ENCODE assay signal across 1 cellular context in the genomic region with DNA sequence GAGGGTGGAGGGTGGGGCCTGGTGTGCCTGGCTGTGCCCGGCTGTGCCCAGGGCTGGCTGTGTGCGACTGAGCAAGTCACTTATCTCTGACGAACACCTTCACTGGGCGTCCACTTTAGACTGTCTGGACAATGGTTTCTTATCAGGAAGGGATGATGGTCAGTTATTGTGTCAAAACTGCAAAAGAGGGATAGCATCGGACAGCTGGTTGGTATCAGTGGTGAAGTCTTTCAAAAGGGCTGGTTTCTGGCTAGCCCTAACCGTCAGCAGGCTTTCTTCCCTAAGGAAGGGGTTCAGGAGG.
TF ChIP-seq lines count a peak whose summit lies in the region.

No MANE protein-coding gene starts in this region.

TF ChIP-seq in K562, 482 proteins besides CTCF, POLR2A, EP300 and RAD21 (continued from another document and continues in another):
- TF ChIP-seq, protein P1, sequence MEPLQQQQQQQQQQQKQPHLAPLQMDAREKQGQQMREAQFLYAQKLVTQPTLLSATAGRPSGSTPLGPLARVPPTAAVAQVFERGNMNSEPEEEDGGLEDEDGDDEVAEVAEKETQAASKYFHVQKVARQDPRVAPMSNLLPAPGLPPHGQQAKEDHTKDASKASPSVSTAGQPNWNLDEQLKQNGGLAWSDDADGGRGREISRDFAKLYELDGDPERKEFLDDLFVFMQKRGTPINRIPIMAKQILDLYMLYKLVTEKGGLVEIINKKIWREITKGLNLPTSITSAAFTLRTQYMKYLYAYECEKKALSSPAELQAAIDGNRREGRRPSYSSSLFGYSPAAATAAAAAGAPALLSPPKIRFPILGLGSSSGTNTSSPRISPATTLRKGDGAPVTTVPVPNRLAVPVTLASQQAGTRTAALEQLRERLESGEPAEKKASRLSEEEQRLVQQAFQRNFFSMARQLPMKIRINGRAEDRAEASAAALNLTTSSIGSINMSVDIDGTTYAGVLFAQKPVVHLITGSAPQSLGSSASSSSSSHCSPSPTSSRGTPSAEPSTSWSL (CRISPR knock-in tag; IDR thresholded peaks at IDR 0.05; ENCODE audit: borderline replicate concordance), result no peak
- TF ChIP-seq ZNF217 (CRISPR knock-in tag; IDR thresholded peaks at IDR 0.05) (no peak), ZNF76 (CRISPR knock-in tag; IDR thresholded peaks at IDR 0.05; ENCODE audit: borderline replicate concordance) (no peak), NCOA1 (IDR thresholded peaks at IDR 0.05; ENCODE audit: low read depth) (peak; percentile 35; the same call in 1 of the 2 replicates), ZNF668 (CRISPR knock-in tag; IDR thresholded peaks at IDR 0.05) (no peak), NFXL1 (CRISPR knock-in tag; IDR thresholded peaks at IDR 0.05) (no peak), HDGF (IDR thresholded peaks at IDR 0.05) (no peak), KLF13 (tag; IDR thresholded peaks at IDR 0.05; ENCODE audit: borderline replicate concordance, low read depth) (no peak), CEBPG (CRISPR knock-in tag; IDR thresholded peaks at IDR 0.05) (no peak), CEBPG (tag; conservative IDR thresholded peaks at IDR 0.05 in 1 of 2, IDR thresholded peaks at IDR 0.05 in 1 of 2) (no peak), CHD1 (IDR thresholded peaks at IDR 0.05; ENCODE audit: low read length) (no peak), DNMT1 (IDR thresholded peaks at IDR 0.05) (no peak), KDM4B (IDR thresholded peaks at IDR 0.05; ENCODE audit: borderline replicate concordance in 2 of 2, low read depth in 1 of 2) (no peak), PPARD (CRISPR knock-in tag; IDR thresholded peaks at IDR 0.05) (no peak), ZNF764 (CRISPR knock-in tag; IDR thresholded peaks at IDR 0.05; ENCODE audit: low read depth) (no peak), ESRRB (CRISPR knock-in tag; IDR thresholded peaks at IDR 0.05; ENCODE audit: borderline replicate concordance) (no peak), POLR3A (IDR thresholded peaks at IDR 0.05; ENCODE audit: borderline replicate concordance, extremely low read depth, insufficient read depth, insufficient read length) (no peak), SMARCB1 (IDR thresholded peaks at IDR 0.05; ENCODE audit: insufficient read length, low read depth) (no peak), ZC3H8 (IDR thresholded peaks at IDR 0.05) (no peak), KLF6 (CRISPR knock-in tag; IDR thresholded peaks at IDR 0.05; ENCODE audit: borderline replicate concordance) (no peak), NUFIP1 (IDR thresholded peaks at IDR 0.05; ENCODE audit: partially characterized antibody) (no peak), FOXA1 (IDR thresholded peaks at IDR 0.05; ENCODE audit: borderline replicate concordance) (no peak), SIX5 (IDR thresholded peaks at IDR 0.05; ENCODE audit: borderline replicate concordance in 1 of 2, insufficient read depth in 1 of 2, low read depth in 1 of 2, low read length in 2 of 2) (no peak), MTA2 (IDR thresholded peaks at IDR 0.05; ENCODE audit: low read depth) (peak; percentile 90), ZNF24 (IDR thresholded peaks at IDR 0.05) (no peak), MAFF (IDR thresholded peaks at IDR 0.05; ENCODE audit: low read length) (no peak; the same call in 1 of the 2 replicates), ZNF212 (CRISPR knock-in tag; IDR thresholded peaks at IDR 0.05) (no peak), NBN (IDR thresholded peaks at IDR 0.05; ENCODE audit: low read depth) (peak; percentile 35; the same call in 1 of the 2 replicates), ZEB2 (IDR thresholded peaks at IDR 0.05) (peak; percentile 74; the same call in 1 of the 2 replicates), ZNF561 (CRISPR knock-in tag; conservative IDR thresholded peaks at IDR 0.05) (no peak), BCL6 (CRISPR knock-in tag; IDR thresholded peaks at IDR 0.05) (0 out of 2 replicates have a peak, but pooled peaks have one; percentile 19), MTA1 (IDR thresholded peaks at IDR 0.05; ENCODE audit: borderline replicate concordance) (peak; percentile 64), PTRF (tag; IDR thresholded peaks at IDR 0.05) (no peak), CAMTA2 (CRISPR knock-in tag; conservative IDR thresholded peaks at IDR 0.05) (no peak), EHMT2 (IDR thresholded peaks at IDR 0.05) (no peak), MTA3 (IDR thresholded peaks at IDR 0.05; ENCODE audit: borderline replicate concordance) (peak; percentile 79; the same call in 1 of the 2 replicates), SMAD3 (CRISPR knock-in tag; conservative IDR thresholded peaks at IDR 0.05) (no peak), ZBED1 (IDR thresholded peaks at IDR 0.05) (no peak), NONO (IDR thresholded peaks at IDR 0.05; ENCODE audit: low read depth in 2 of 2, low read length in 1 of 2) (no peak), SOX6 (IDR thresholded peaks at IDR 0.05) (peak; percentile 100), PRMT5 (CRISPR knock-in tag; IDR thresholded peaks at IDR 0.05) (no peak)
- TF ChIP-seq, protein P2, sequence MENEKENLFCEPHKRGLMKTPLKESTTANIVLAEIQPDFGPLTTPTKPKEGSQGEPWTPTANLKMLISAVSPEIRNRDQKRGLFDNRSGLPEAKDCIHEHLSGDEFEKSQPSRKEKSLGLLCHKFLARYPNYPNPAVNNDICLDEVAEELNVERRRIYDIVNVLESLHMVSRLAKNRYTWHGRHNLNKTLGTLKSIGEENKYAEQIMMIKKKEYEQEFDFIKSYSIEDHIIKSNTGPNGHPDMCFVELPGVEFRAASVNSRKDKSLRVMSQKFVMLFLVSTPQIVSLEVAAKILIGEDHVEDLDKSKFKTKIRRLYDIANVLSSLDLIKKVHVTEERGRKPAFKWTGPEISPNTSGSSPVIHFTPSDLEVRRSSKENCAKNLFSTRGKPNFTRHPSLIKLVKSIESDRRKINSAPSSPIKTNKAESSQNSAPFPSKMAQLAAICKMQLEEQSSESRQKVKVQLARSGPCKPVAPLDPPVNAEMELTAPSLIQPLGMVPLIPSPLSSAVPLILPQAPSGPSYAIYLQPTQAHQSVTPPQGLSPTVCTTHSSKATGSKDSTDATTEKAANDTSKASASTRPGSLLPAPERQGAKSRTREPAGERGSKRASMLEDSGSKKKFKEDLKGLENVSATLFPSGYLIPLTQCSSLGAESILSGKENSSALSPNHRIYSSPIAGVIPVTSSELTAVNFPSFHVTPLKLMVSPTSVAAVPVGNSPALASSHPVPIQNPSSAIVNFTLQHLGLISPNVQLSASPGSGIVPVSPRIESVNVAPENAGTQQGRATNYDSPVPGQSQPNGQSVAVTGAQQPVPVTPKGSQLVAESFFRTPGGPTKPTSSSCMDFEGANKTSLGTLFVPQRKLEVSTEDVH (IDR thresholded peaks at IDR 0.05; ENCODE audit: low read depth, partially characterized antibody), result no peak
- TF ChIP-seq, protein P3, sequence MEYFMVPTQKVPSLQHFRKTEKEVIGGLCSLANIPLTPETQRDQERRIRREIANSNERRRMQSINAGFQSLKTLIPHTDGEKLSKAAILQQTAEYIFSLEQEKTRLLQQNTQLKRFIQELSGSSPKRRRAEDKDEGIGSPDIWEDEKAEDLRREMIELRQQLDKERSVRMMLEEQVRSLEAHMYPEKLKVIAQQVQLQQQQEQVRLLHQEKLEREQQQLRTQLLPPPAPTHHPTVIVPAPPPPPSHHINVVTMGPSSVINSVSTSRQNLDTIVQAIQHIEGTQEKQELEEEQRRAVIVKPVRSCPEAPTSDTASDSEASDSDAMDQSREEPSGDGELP (CRISPR knock-in tag; IDR thresholded peaks at IDR 0.05; ENCODE audit: borderline replicate concordance), result peak; percentile 95
- TF ChIP-seq, protein P4, sequence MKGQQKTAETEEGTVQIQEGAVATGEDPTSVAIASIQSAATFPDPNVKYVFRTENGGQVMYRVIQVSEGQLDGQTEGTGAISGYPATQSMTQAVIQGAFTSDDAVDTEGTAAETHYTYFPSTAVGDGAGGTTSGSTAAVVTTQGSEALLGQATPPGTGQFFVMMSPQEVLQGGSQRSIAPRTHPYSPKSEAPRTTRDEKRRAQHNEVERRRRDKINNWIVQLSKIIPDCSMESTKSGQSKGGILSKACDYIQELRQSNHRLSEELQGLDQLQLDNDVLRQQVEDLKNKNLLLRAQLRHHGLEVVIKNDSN (CRISPR knock-in tag; IDR thresholded peaks at IDR 0.05), result no peak
- TF ChIP-seq, protein P5, sequence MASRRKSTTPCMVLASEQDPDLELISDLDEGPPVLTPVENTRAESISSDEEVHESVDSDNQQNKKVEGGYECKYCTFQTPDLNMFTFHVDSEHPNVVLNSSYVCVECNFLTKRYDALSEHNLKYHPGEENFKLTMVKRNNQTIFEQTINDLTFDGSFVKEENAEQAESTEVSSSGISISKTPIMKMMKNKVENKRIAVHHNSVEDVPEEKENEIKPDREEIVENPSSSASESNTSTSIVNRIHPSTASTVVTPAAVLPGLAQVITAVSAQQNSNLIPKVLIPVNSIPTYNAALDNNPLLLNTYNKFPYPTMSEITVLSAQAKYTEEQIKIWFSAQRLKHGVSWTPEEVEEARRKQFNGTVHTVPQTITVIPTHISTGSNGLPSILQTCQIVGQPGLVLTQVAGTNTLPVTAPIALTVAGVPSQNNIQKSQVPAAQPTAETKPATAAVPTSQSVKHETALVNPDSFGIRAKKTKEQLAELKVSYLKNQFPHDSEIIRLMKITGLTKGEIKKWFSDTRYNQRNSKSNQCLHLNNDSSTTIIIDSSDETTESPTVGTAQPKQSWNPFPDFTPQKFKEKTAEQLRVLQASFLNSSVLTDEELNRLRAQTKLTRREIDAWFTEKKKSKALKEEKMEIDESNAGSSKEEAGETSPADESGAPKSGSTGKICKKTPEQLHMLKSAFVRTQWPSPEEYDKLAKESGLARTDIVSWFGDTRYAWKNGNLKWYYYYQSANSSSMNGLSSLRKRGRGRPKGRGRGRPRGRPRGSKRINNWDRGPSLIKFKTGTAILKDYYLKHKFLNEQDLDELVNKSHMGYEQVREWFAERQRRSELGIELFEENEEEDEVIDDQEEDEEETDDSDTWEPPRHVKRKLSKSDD (conservative IDR thresholded peaks at IDR 0.05; ENCODE audit: low read length), result no peak
- TF ChIP-seq, protein P6, sequence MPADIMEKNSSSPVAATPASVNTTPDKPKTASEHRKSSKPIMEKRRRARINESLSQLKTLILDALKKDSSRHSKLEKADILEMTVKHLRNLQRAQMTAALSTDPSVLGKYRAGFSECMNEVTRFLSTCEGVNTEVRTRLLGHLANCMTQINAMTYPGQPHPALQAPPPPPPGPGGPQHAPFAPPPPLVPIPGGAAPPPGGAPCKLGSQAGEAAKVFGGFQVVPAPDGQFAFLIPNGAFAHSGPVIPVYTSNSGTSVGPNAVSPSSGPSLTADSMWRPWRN (IDR thresholded peaks at IDR 0.05; ENCODE audit: low read depth), result no peak
- TF ChIP-seq, protein P7, sequence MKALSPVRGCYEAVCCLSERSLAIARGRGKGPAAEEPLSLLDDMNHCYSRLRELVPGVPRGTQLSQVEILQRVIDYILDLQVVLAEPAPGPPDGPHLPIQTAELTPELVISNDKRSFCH (CRISPR knock-in tag; IDR thresholded peaks at IDR 0.05), result no peak
- TF ChIP-seq, protein P7 (tag; IDR thresholded peaks at IDR 0.05), result no peak
- TF ChIP-seq, protein P8, sequence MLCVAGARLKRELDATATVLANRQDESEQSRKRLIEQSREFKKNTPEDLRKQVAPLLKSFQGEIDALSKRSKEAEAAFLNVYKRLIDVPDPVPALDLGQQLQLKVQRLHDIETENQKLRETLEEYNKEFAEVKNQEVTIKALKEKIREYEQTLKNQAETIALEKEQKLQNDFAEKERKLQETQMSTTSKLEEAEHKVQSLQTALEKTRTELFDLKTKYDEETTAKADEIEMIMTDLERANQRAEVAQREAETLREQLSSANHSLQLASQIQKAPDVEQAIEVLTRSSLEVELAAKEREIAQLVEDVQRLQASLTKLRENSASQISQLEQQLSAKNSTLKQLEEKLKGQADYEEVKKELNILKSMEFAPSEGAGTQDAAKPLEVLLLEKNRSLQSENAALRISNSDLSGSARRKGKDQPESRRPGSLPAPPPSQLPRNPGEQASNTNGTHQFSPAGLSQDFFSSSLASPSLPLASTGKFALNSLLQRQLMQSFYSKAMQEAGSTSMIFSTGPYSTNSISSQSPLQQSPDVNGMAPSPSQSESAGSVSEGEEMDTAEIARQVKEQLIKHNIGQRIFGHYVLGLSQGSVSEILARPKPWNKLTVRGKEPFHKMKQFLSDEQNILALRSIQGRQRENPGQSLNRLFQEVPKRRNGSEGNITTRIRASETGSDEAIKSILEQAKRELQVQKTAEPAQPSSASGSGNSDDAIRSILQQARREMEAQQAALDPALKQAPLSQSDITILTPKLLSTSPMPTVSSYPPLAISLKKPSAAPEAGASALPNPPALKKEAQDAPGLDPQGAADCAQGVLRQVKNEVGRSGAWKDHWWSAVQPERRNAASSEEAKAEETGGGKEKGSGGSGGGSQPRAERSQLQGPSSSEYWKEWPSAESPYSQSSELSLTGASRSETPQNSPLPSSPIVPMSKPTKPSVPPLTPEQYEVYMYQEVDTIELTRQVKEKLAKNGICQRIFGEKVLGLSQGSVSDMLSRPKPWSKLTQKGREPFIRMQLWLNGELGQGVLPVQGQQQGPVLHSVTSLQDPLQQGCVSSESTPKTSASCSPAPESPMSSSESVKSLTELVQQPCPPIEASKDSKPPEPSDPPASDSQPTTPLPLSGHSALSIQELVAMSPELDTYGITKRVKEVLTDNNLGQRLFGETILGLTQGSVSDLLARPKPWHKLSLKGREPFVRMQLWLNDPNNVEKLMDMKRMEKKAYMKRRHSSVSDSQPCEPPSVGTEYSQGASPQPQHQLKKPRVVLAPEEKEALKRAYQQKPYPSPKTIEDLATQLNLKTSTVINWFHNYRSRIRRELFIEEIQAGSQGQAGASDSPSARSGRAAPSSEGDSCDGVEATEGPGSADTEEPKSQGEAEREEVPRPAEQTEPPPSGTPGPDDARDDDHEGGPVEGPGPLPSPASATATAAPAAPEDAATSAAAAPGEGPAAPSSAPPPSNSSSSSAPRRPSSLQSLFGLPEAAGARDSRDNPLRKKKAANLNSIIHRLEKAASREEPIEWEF (CRISPR knock-in tag; IDR thresholded peaks at IDR 0.05), result no peak
- TF ChIP-seq, protein P9, sequence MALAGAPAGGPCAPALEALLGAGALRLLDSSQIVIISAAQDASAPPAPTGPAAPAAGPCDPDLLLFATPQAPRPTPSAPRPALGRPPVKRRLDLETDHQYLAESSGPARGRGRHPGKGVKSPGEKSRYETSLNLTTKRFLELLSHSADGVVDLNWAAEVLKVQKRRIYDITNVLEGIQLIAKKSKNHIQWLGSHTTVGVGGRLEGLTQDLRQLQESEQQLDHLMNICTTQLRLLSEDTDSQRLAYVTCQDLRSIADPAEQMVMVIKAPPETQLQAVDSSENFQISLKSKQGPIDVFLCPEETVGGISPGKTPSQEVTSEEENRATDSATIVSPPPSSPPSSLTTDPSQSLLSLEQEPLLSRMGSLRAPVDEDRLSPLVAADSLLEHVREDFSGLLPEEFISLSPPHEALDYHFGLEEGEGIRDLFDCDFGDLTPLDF (CRISPR knock-in tag; IDR thresholded peaks at IDR 0.05), result no peak
- TF ChIP-seq, protein P10, sequence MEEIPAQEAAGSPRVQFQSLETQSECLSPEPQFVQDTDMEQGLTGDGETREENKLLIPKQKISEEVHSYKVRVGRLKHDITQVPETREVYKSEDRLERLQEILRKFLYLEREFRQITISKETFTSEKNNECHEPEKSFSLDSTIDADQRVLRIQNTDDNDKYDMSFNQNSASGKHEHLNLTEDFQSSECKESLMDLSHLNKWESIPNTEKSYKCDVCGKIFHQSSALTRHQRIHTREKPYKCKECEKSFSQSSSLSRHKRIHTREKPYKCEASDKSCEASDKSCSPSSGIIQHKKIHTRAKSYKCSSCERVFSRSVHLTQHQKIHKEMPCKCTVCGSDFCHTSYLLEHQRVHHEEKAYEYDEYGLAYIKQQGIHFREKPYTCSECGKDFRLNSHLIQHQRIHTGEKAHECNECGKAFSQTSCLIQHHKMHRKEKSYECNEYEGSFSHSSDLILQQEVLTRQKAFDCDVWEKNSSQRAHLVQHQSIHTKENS (CRISPR knock-in tag; IDR thresholded peaks at IDR 0.05), result no peak
